In the genomic region with DNA sequence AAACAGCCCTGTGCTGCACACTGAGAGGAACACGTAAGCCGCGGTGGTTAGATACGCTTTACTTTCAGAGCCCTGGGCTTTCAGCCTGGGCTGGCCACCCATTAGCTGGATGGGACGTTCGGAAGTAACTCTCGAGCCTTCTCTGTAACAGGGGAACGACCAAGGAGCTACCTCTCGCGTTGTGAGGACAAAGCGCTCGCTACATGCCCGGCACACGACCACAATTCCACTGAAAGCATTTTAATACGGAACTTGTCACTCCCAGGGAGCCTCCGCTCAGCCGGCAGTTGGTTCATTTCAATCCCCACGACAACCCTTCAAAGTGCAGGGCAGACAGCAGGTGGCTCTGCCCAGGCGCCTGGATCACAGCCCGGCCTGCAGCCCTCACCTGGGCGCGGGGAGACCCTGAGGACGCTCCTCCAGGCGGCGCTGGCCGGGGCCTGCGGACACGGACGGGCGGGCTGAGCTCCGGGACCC, we compare ENCODE assay signal across 8 cellular contexts. TPM values are rescaled to one million over a fixed set of nuclear protein-coding genes. Genes with fewer than 3 reads are reported as not detected.
DNase-seq lines count a peak whose midpoint lies in the region; ATAC-seq and TF ChIP-seq lines count a peak whose summit lies in the region.

No MANE protein-coding gene starts in this region.

- H3K27me3 ChIP-seq in ACC112 (ENCODE audit: insufficient read depth, low read length) (no peaks in the 10 kb centered on the region), HUES48 (ENCODE audit: control insufficient read depth, insufficient read depth, low read length) (no peaks in the 10 kb centered on the region), ascending aorta (no peaks in the 10 kb centered on the region), kidney epithelial cell (ENCODE audit: control insufficient read depth, insufficient read depth, low read length) (no peaks in the 10 kb centered on the region), suprapubic skin (no peaks in the 10 kb centered on the region)

- H3K27ac ChIP-seq in ACC112 (ENCODE audit: low read depth, low read length) (peak overlapping the region; percentile 23; the same call in 1 of the 2 replicates), HUES48 (ENCODE audit: low read depth, low read length) (peak overlapping the region; percentile 61), ascending aorta (peak overlapping the region; percentile 47 to 72), suprapubic skin (peak overlapping the region; percentile 80)

- peak overlapping the region; percentile 66 for H3K9ac ChIP-seq in HUES48 (ENCODE audit: low read depth, low read length)

- ATAC-seq in GM19025 (IDR thresholded peaks at IDR 0.05; ENCODE audit: low read depth, unreplicated experiment): peak; percentile 25

- WGBS in suprapubic skin: under 1% methylated on average over 25 of the region's 31 CpGs

- H3K9me3 ChIP-seq in HUES48 (ENCODE audit: control insufficient read depth, insufficient read depth, low read length) (no peaks in the 10 kb centered on the region), ascending aorta (no peaks in the 10 kb centered on the region), suprapubic skin (no peaks in the 10 kb centered on the region)

- H2AFZ ChIP-seq in ACC112 (ENCODE audit: low read length, unreplicated experiment): no peak overlapping the region

- no peak for TF ChIP-seq POLR2A in suprapubic skin (IDR thresholded peaks at IDR 0.05)

- peaks cover 28% of the 10 kb centered on the region for H3K4me1 ChIP-seq in ACC112 (ENCODE audit: control insufficient read depth, insufficient read depth, low read length, unreplicated experiment)
- peaks cover 6% of the 10 kb centered on the region; the same call in 1 of the 2 replicates for H3K4me1 ChIP-seq in HUES48 (ENCODE audit: control insufficient read depth, insufficient read depth, low read length)
- H3K4me1 ChIP-seq in ascending aorta: peaks cover 10 to 16% of the 10 kb centered on the region in 2 donors
- H3K4me1 ChIP-seq in suprapubic skin: peaks cover 43% of the 10 kb centered on the region

- intact Hi-C loops in ascending aorta (cut with DNase I): loop anchor here (1.0 to 5.0 kb wide), 5 partner anchors 8 to 131 kb away; partner anchors contain the start of genes MED22, REXO4, RPL7A and STKLD1

- TF ChIP-seq EP300 in suprapubic skin (IDR thresholded peaks at IDR 0.05): no peak

- DNase-seq in ascending aorta (ENCODE audit: low spot score in 2 of 2): no peak
- no peak for DNase-seq in kidney epithelial cell (ENCODE audit: low read depth)
- DNase-seq in suprapubic skin (ENCODE audit: low spot score in 2 of 2): no peak
- no peak for DNase-seq in NK-92 treated with Interleukin-12 subunit alpha and Interleukin-12 subunit beta, amount 100 ng/mL, for 24 hours (lab: John Stamatoyannopoulos, UW)
- no peak for DNase-seq in activated CD4-positive, alpha-beta T cell treated with anti-CD3 and anti-CD28 coated beads for 48 hours

- H3K36me3 ChIP-seq in ACC112 (ENCODE audit: insufficient read depth, low read length) (peaks cover 12% of the 10 kb centered on the region), HUES48 (ENCODE audit: control insufficient read depth, insufficient read depth, low read length) (peaks cover 70% of the 10 kb centered on the region), ascending aorta (peaks cover 24 to 28% of the 10 kb centered on the region in 2 donors), kidney epithelial cell (ENCODE audit: control insufficient read depth, insufficient read depth, low read length) (peaks cover 3% of the 10 kb centered on the region), suprapubic skin (peaks cover 47% of the 10 kb centered on the region)

- H3K79me2 ChIP-seq in ACC112 (ENCODE audit: control insufficient read depth, insufficient read depth, low read length, unreplicated experiment): peaks cover 19% of the 10 kb centered on the region

- H3K4me3 ChIP-seq in ACC112 (ENCODE audit: low read depth, low read length) (peak overlapping the region; percentile 95), HUES48 (ENCODE audit: low read depth, low read length) (peak overlapping the region; percentile 90), ascending aorta (peak overlapping the region; percentile 70 to 87), kidney epithelial cell (ENCODE audit: low read depth, low read length) (peak overlapping the region; percentile 83), suprapubic skin (peak overlapping the region; percentile 77)

- TF ChIP-seq CTCF in ascending aorta (IDR thresholded peaks at IDR 0.05) (no peak), kidney epithelial cell (IDR thresholded peaks at IDR 0.05; ENCODE audit: insufficient read depth, low read length, poor library complexity, severe bottlenecking) (no peak), suprapubic skin (IDR thresholded peaks at IDR 0.05) (no peak)

RNA-seq across cellular contexts. Expression of gene SURF1, which starts 0.4 kb away (rescaled TPM):
- total RNA-seq in ascending aorta (19.9 TPM), kidney epithelial cell (39.2 and 56.4 TPM in 2 replicates), suprapubic skin (10 to 100 TPM; 29.1 to 45.0 (median 33.4) TPM)

RNA-seq across cellular contexts. Expression of gene SURF2, which starts 0.4 kb away (rescaled TPM):
- 4.4 TPM for total RNA-seq in ascending aorta
- total RNA-seq in kidney epithelial cell: 38.7 and 51.5 TPM in 2 replicates
- 10 to 100 TPM; 15.3 to 42.3 (median 31.2) TPM for total RNA-seq in suprapubic skin

RNA-seq across cellular contexts. Expression of gene RPL7A, which starts 7.9 kb away (rescaled TPM):
- 1,203 TPM for total RNA-seq in ascending aorta
- total RNA-seq in kidney epithelial cell: 2,183 and 2,339 TPM in 2 replicates
- 1,000 to 10,000 TPM; 1,468 to 3,048 (median 2,531) TPM for total RNA-seq in suprapubic skin

RNA-seq across cellular contexts. Expression of gene MED22, which starts 8.0 kb away (rescaled TPM):
- total RNA-seq in ascending aorta: 52.2 TPM
- 42.0 and 51.8 TPM in 2 replicates for total RNA-seq in kidney epithelial cell
- total RNA-seq in suprapubic skin: 10 to 100 TPM; 11.5 to 27.4 (median 18.8) TPM

RNA-seq across cellular contexts. Expression of gene SURF6, which starts 19.9 kb away (rescaled TPM):
- total RNA-seq in ascending aorta (5.3 TPM), kidney epithelial cell (17.4 and 30.8 TPM in 2 replicates), suprapubic skin (10 to 100 TPM; 11.5 to 17.1 (median 15.8) TPM)

Comparison
In these comparisons a context has a peak if more than half of its experiments do, and no peak if none do; other contexts are left out.
1. H3K27ac ChIP-seq: peak in every context shown above with its lines; median percentile 80 in suprapubic skin; 61 in HUES48; 60 in ascending aorta; 23 in ACC112.